Comparison of ENCODE assay signal across 1 cellular context in genomic region chr9:97615439-97616072, GRCh38.
TF ChIP-seq lines count a peak whose summit lies in the region.

No MANE protein-coding gene starts in this region.

TF ChIP-seq in K562, 482 proteins besides CTCF, POLR2A, EP300 and RAD21 (continued from another document):
- TF ChIP-seq ZNF280A (IDR thresholded peaks at IDR 0.05; ENCODE audit: low read depth, partially characterized antibody) (no peak), ARNT (IDR thresholded peaks at IDR 0.05) (peak in 1 of 2 experiments; percentile 54; a peak in 1 of 4 replicates), SLC30A9 (CRISPR knock-in tag; IDR thresholded peaks at IDR 0.05) (no peak), ZNF445 (CRISPR knock-in tag; IDR thresholded peaks at IDR 0.05; ENCODE audit: low read depth) (no peak), TFE3 (CRISPR knock-in tag; IDR thresholded peaks at IDR 0.05) (no peak), TEAD4 (IDR thresholded peaks at IDR 0.05; ENCODE audit: low read length) (0 out of 2 replicates have a peak, but pooled peaks have one; percentile 15), TEAD4 (CRISPR knock-in tag; IDR thresholded peaks at IDR 0.05; ENCODE audit: borderline replicate concordance) (no peak), ILK (tag; IDR thresholded peaks at IDR 0.05; ENCODE audit: borderline replicate concordance, low read depth) (no peak), ARID2 (IDR thresholded peaks at IDR 0.05) (peak; percentile 47; the same call in 1 of the 2 replicates), ZKSCAN8 (CRISPR knock-in tag; IDR thresholded peaks at IDR 0.05) (no peak), ZFPM2 (CRISPR knock-in tag; IDR thresholded peaks at IDR 0.05) (no peak), NCOA2 (IDR thresholded peaks at IDR 0.05; ENCODE audit: partially characterized antibody in 2 of 2) (peak in 1 of 2 experiments; percentile 19), FUS (optimal IDR thresholded peaks at IDR 0.05; ENCODE audit: low read depth, low read length) (no peak), SMC3 (conservative IDR thresholded peaks at IDR 0.05; ENCODE audit: insufficient read depth, low read depth, low read length) (peak; percentile 73), HBP1 (CRISPR knock-in tag; IDR thresholded peaks at IDR 0.05) (no peak), CTCFL (IDR thresholded peaks at IDR 0.05; ENCODE audit: borderline replicate concordance, insufficient read depth, low read depth, low read length, poor library complexity, severe bottlenecking) (peak; percentile 30), MEIS2 (IDR thresholded peaks at IDR 0.05; ENCODE audit: partially characterized antibody) (peak; percentile 40), JUND (IDR thresholded peaks at IDR 0.05; ENCODE audit: borderline replicate concordance, low read depth, low read length) (0 out of 2 replicates have a peak, but pooled peaks have one; percentile 11), JUND (tag; IDR thresholded peaks at IDR 0.05; ENCODE audit: borderline replicate concordance, low read depth, low read length) (no peak), GATAD2A (IDR thresholded peaks at IDR 0.05) (no peak), RCOR1 (IDR thresholded peaks at IDR 0.05; ENCODE audit: borderline replicate concordance in 1 of 2, low read depth in 2 of 2, low read length in 2 of 2) (0 out of 4 replicates have a peak, but pooled peaks of 1 of the 2 experiments have one; percentile 13), MAZ (CRISPR knock-in tag; conservative IDR thresholded peaks at IDR 0.05 in 1 of 2, IDR thresholded peaks at IDR 0.05 in 1 of 2) (peak in 1 of 2 experiments; percentile 43; a peak in 1 of 4 replicates), FOXK2 (conservative IDR thresholded peaks at IDR 0.05 in 1 of 2, IDR thresholded peaks at IDR 0.05 in 1 of 2; ENCODE audit: low read depth in 2 of 2) (no peak), ARID3A (IDR thresholded peaks at IDR 0.05; ENCODE audit: borderline replicate concordance, low read depth, low read length) (0 out of 2 replicates have a peak, but pooled peaks have one; percentile 62), ZNF655 (CRISPR knock-in tag; IDR thresholded peaks at IDR 0.05) (no peak), TCF15 (CRISPR knock-in tag; IDR thresholded peaks at IDR 0.05) (no peak)
- TF ChIP-seq, protein P1, sequence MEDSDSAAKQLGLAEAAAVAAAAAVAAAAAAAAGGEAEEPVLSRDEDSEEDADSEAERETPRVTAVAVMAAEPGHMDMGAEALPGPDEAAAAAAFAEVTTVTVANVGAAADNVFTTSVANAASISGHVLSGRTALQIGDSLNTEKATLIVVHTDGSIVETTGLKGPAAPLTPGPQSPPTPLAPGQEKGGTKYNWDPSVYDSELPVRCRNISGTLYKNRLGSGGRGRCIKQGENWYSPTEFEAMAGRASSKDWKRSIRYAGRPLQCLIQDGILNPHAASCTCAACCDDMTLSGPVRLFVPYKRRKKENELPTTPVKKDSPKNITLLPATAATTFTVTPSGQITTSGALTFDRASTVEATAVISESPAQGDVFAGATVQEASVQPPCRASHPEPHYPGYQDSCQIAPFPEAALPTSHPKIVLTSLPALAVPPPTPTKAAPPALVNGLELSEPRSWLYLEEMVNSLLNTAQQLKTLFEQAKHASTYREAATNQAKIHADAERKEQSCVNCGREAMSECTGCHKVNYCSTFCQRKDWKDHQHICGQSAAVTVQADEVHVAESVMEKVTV (CRISPR knock-in tag; IDR thresholded peaks at IDR 0.05): peak; percentile 75
- TF ChIP-seq, protein P2, sequence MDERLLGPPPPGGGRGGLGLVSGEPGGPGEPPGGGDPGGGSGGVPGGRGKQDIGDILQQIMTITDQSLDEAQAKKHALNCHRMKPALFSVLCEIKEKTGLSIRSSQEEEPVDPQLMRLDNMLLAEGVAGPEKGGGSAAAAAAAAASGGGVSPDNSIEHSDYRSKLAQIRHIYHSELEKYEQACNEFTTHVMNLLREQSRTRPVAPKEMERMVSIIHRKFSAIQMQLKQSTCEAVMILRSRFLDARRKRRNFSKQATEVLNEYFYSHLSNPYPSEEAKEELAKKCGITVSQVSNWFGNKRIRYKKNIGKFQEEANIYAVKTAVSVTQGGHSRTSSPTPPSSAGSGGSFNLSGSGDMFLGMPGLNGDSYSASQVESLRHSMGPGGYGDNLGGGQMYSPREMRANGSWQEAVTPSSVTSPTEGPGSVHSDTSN (CRISPR knock-in tag; IDR thresholded peaks at IDR 0.05; ENCODE audit: low read depth): no peak
- TF ChIP-seq, protein P2 (tag; conservative IDR thresholded peaks at IDR 0.05; ENCODE audit: low read depth): 0 out of 2 replicates have a peak, but pooled peaks have one; percentile 32
TF ChIP-seq in K562: peak in this region for 15.
